Comparison of ENCODE assay signal across 8 cellular contexts in genomic region chr2:164896634-164897033, GRCh38. TPM values are rescaled to one million over a fixed set of nuclear protein-coding genes. Genes with fewer than 3 reads are reported as not detected.
DNase-seq lines count a peak whose midpoint lies in the region; ATAC-seq, FAIRE-seq and TF ChIP-seq lines count a peak whose summit lies in the region.

No MANE protein-coding gene starts in this region.

- H3K79me2 ChIP-seq in endothelial cell of umbilical vein (ENCODE audit: control insufficient read depth, insufficient read depth, low read length): no peaks in the 10 kb centered on the region

- H2AFZ ChIP-seq in endothelial cell of umbilical vein (ENCODE audit: low read depth, low read length): no peak overlapping the region

- H3K4me2 ChIP-seq in endothelial cell of umbilical vein (ENCODE audit: insufficient read depth, low read length): no peak overlapping the region

- POLR2A ChIA-PET in endothelial cell of umbilical vein (lab: Charles Lee): interaction anchor here (0.6 kb wide), 1 partner anchor 13 kb away, joined by 3 read pairs; no protein-coding TSS in a partner anchor

- H3K36me3 ChIP-seq in endothelial cell of umbilical vein (ENCODE audit: control insufficient read depth in 2 of 2, extremely low read depth in 1 of 2, insufficient read depth in 2 of 2, low read length in 2 of 2): no peaks in the 10 kb centered on the region
- H3K36me3 ChIP-seq in right atrium auricular region: no peaks in the 10 kb centered on the region

- TF ChIP-seq POLR2A in endothelial cell of umbilical vein (IDR thresholded peaks at IDR 0.05; ENCODE audit: low read depth, low read length): no peak

- TF ChIP-seq CTCF in GM12865 (IDR thresholded peaks at IDR 0.05; ENCODE audit: insufficient read depth, low read depth, low read length, missing control alignments): no peak
- TF ChIP-seq CTCF in endothelial cell of umbilical vein (IDR thresholded peaks at IDR 0.05; ENCODE audit: extremely low read depth in 1 of 2, insufficient read depth in 1 of 2, low read depth in 1 of 2, low read length in 2 of 2): no peak
- TF ChIP-seq CTCF in right atrium auricular region (IDR thresholded peaks at IDR 0.05): no peak

- H3K27me3 ChIP-seq in endothelial cell of umbilical vein (ENCODE audit: control insufficient read depth in 2 of 2, insufficient read depth in 2 of 2, low read length in 2 of 2) (no peaks in the 10 kb centered on the region), right atrium auricular region (no peaks in the 10 kb centered on the region)

- H3K9ac ChIP-seq in endothelial cell of umbilical vein (replicated peaks; ENCODE audit: extremely low read depth, insufficient read depth, low read length): no peak overlapping the region

- H3K9me1 ChIP-seq in endothelial cell of umbilical vein (replicated peaks; ENCODE audit: control insufficient read depth, extremely low read depth, insufficient read depth, low read length): no peaks in the 10 kb centered on the region

- no peaks in the 10 kb centered on the region for H4K20me1 ChIP-seq in endothelial cell of umbilical vein (replicated peaks; ENCODE audit: control insufficient read depth, extremely low read depth, insufficient read depth, low read length)

- FAIRE-seq in endothelial cell of umbilical vein (lab: Jason Lieb, UNC): peak; percentile 47

- CTCF ChIA-PET in endothelial cell of umbilical vein (lab: Charles Lee): interaction anchor here (1.0 to 2.1 kb wide), 3 partner anchors 17 to 55 kb away, joined by 3 to 13 read pairs (median 6); partner anchors contain the start of gene COBLL1

- H3K9me3 ChIP-seq in endothelial cell of umbilical vein (replicated peaks; ENCODE audit: control insufficient read depth, insufficient read depth, low read length) (no peaks in the 10 kb centered on the region), right atrium auricular region (no peaks in the 10 kb centered on the region)

- peaks cover 24% of the 10 kb centered on the region for H3K4me1 ChIP-seq in endothelial cell of umbilical vein (ENCODE audit: control insufficient read depth, extremely low read depth, insufficient read depth, low read length)
- H3K4me1 ChIP-seq in right atrium auricular region: no peaks in the 10 kb centered on the region

- dilution Hi-C loops in endothelial cell of umbilical vein (cut with MboI; ENCODE audit: extremely low pct_ligation_motif_present, low sequenced_read_pairs): no loop called here

- peak; percentile 100 for ATAC-seq in GM21619 (IDR thresholded peaks at IDR 0.05; ENCODE audit: unreplicated experiment)

- no peak overlapping the region for H3K4me3 ChIP-seq in GM12865 (ENCODE audit: low read depth, low read length)
- no peak overlapping the region for H3K4me3 ChIP-seq in endothelial cell of umbilical vein (replicated peaks in 1 of 3; ENCODE audit: insufficient read depth in 1 of 3, low read depth in 1 of 3, low read length in 3 of 3)
- H3K4me3 ChIP-seq in right atrium auricular region: no peak overlapping the region

- DNase-seq in GM12865 (ENCODE audit: low read depth): peak; percentile 36
- peak; percentile 65 for DNase-seq in HT-29 (ENCODE audit: low spot score)
- peak; percentile 82 for DNase-seq in endothelial cell of umbilical vein (ENCODE audit: low read depth, low spot score)
- DNase-seq in NCI-H1092 treated with DMSO at 0.1 percent for 48 hours (lab: John Stamatoyannopoulos, UW): no peak
- no peak for DNase-seq in right atrium auricular region (ENCODE audit: low spot score)
- no peak for DNase-seq in germinal center (ENCODE audit: low spot score)
- no peak for DNase-seq in NCI-H187 (lab: John Stamatoyannopoulos, UW)

- no TSS peak for BruUV-seq in endothelial cell of umbilical vein (replicated peaks; lab: Mats Ljungman, UMichigan)

- no peak overlapping the region for H3K27ac ChIP-seq in endothelial cell of umbilical vein (ENCODE audit: insufficient read depth, low read depth, low read length)
- H3K27ac ChIP-seq in right atrium auricular region: no peak overlapping the region

- intact Hi-C loops in endothelial cell of umbilical vein (cut with micrococcal nuclease): loop anchor here (5.0 kb wide), 2 partner anchors 54 to 114 kb away; partner anchors contain the start of gene COBLL1

TF ChIP-seq in endothelial cell of umbilical vein, 7 proteins besides CTCF, POLR2A, EP300 and RAD21:
- TF ChIP-seq JUN (IDR thresholded peaks at IDR 0.05; ENCODE audit: borderline replicate concordance, insufficient read depth, insufficient read length, low read depth) (peak; percentile 89), POLR2AphosphoS5 (IDR thresholded peaks at IDR 0.05; ENCODE audit: insufficient read depth, low read depth, low read length) (peak; percentile 45), FOS (IDR thresholded peaks at IDR 0.05; ENCODE audit: borderline replicate concordance, insufficient read depth, low read length) (peak; percentile 98), MYC (IDR thresholded peaks at IDR 0.05; ENCODE audit: low read depth, low read length) (no peak)

RNA-seq across cellular contexts. Expression of gene COBLL1, which starts 55.0 kb away (rescaled TPM):
- 11.1 and 12.4 TPM in 2 replicates for total RNA-seq in HT-29 (2014; rRNA removed; shearing (Covaris generic))
- total RNA-seq in endothelial cell of umbilical vein (38.2 and 38.4 TPM in 2 replicates), right atrium auricular region (10 to 100 TPM; 14.9 to 21.1 TPM)
- 7.0 and 9.1 TPM in 2 replicates for polyA plus RNA-seq in endothelial cell of umbilical vein
- polyA plus RNA-seq in endothelial cell of umbilical vein (2011; cell fraction: cytosol; rRNA removed): 8.5 and 8.6 TPM in 2 replicates
- 29.7 and 30.8 TPM in 2 replicates for polyA plus RNA-seq in endothelial cell of umbilical vein (2011; cell fraction: nucleus; rRNA removed)
- 9.0 and 13.4 TPM in 2 replicates for polyA plus RNA-seq in endothelial cell of umbilical vein (2012)
- 24.9 and 54.1 TPM in 2 replicates for polyA minus RNA-seq in endothelial cell of umbilical vein
- polyA minus RNA-seq in endothelial cell of umbilical vein (2011; cell fraction: cytosol; rRNA and poly(A)+ RNA removed): 8.5 TPM
- polyA minus RNA-seq in endothelial cell of umbilical vein (2011; cell fraction: nucleus; rRNA and poly(A)+ RNA removed): 123 and 182 TPM in 2 replicates

RNA-seq across cellular contexts. Expression of gene SLC38A11, which starts 58.7 kb away (rescaled TPM):
- 5.3 and 6.8 TPM in 2 replicates for total RNA-seq in HT-29 (2014; rRNA removed; shearing (Covaris generic))
- total RNA-seq in endothelial cell of umbilical vein (not detected in 2 replicates), right atrium auricular region (under 1 TPM in 1 of 2 donors, not detected in 1; 0.74 TPM)
- not detected in 2 replicates for polyA plus RNA-seq in endothelial cell of umbilical vein
- polyA plus RNA-seq in endothelial cell of umbilical vein (2011; cell fraction: cytosol; rRNA removed): not detected in 2 replicates
- not detected in 2 replicates for polyA plus RNA-seq in endothelial cell of umbilical vein (2011; cell fraction: nucleus; rRNA removed)
- polyA plus RNA-seq in endothelial cell of umbilical vein (2012): not detected in 2 replicates
- polyA minus RNA-seq in endothelial cell of umbilical vein: not detected in 2 replicates
- not detected for polyA minus RNA-seq in endothelial cell of umbilical vein (2011; cell fraction: cytosol; rRNA and poly(A)+ RNA removed)
- polyA minus RNA-seq in endothelial cell of umbilical vein (2011; cell fraction: nucleus; rRNA and poly(A)+ RNA removed): not detected in 2 replicates

Comparison
In these comparisons a context has a peak if more than half of its experiments do, and no peak if none do; other contexts are left out.
1. DNase-seq: peak in GM12865 (single experiment), HT-29 (single experiment) and endothelial cell of umbilical vein (single experiment); none in NCI-H1092 treated with DMSO at 0.1 percent for 48 hours (single experiment), right atrium auricular region (single experiment), germinal center (single experiment) and NCI-H187 (0 of 2).